ENCODE assay signal across 9 cellular contexts in genomic region chr13:99085846-99086148, GRCh38.
A peak's percentile ranks its signal among the peaks of the same experiment; 100 is the strongest.
DNase-seq lines count a peak whose midpoint lies in the region; ATAC-seq and TF ChIP-seq lines count a peak whose summit lies in the region.
"Had no signal": no experiment of that assay in that cellular context is flagged by ENCODE, and none has a peak within 500 bp of the region (broad histone marks: within the 10 kb centered on the region; RNA-seq: fewer than 3 reads in every experiment).

No MANE protein-coding gene starts in this region.

- intact Hi-C loops in dendritic cell treated with granulocyte-macrophage colony-stimulating factor and Interleukin-4, amounts not matched to agents 40 ng/mL and 50 ng/mL, for 4 days (cut with micrococcal nuclease) = no loop called here

- DNase-seq in AG10803 (ENCODE audit: low read depth) = no peak
- DNase-seq in natural killer cell treated with Interleukin-12 subunit alpha and Interleukin-12 subunit beta and Interleukin-15 and Interleukin-18, amount 100 ng/mL, for 72 hours (ENCODE audit: low spot score) = no peak
- DNase-seq in stimulated activated CD4-positive, alpha-beta T cell treated with anti-CD3 and anti-CD28 coated beads, Interleukin-4, amount 100 ng/mL, for 4 hours = no peak
- DNase-seq in foreskin keratinocyte = no peak
- DNase-seq in left lobe of liver (ENCODE audit: low spot score) = no peak
- DNase-seq: NCI-H2107 had no signal

- no peaks in the 10 kb centered on the region for H3K27me3 ChIP-seq in KMS-11 (ENCODE audit: insufficient read depth, low read depth)
- H3K27me3 ChIP-seq in foreskin keratinocyte = no peaks in the 10 kb centered on the region

- no peaks in the 10 kb centered on the region for H3K36me3 Mint-ChIP-seq in dendritic cell treated with granulocyte-macrophage colony-stimulating factor and Interleukin-4, amounts not matched to agents 40 ng/mL and 50 ng/mL, for 4 days (ENCODE audit: low read depth)
- H3K36me3 Mint-ChIP-seq in natural killer cell treated with Interleukin-12 subunit alpha and Interleukin-12 subunit beta and Interleukin-15 and Interleukin-18, amount 100 ng/mL, for 72 hours = no peaks in the 10 kb centered on the region

- ATAC-seq in natural killer cell treated with Interleukin-12 subunit alpha and Interleukin-12 subunit beta and Interleukin-15 and Interleukin-18, amount 100 ng/mL, for 72 hours = no peak
- no peak for ATAC-seq in foreskin keratinocyte
- ATAC-seq in left lobe of liver = no peak
- no peak for ATAC-seq in HG03378 (IDR thresholded peaks at IDR 0.05; ENCODE audit: unreplicated experiment)

- no peaks in the 10 kb centered on the region for H3K79me2 ChIP-seq in KMS-11 (ENCODE audit: insufficient read depth, low read depth)

- H3K36me3 ChIP-seq in KMS-11 (ENCODE audit: insufficient read depth) = no peaks in the 10 kb centered on the region

- H3K4me1 ChIP-seq in KMS-11 (ENCODE audit: low read depth, poor library complexity, severe bottlenecking) = peaks cover 5% of the 10 kb centered on the region
- no peaks in the 10 kb centered on the region for H3K4me1 ChIP-seq in foreskin keratinocyte

- H2AFZ ChIP-seq in KMS-11 (ENCODE audit: low read depth) = peak overlapping the region; percentile 41; the same call in 1 of the 2 replicates

- H3K4me3 ChIP-seq in AG10803 (ENCODE audit: low read length) = peak overlapping the region; percentile 57
- H3K4me3 ChIP-seq in KMS-11 (IDR thresholded peaks at IDR 0.05; ENCODE audit: insufficient read depth, low read depth, low read length) = no peak overlapping the region

- H3K4me3 Mint-ChIP-seq in dendritic cell treated with granulocyte-macrophage colony-stimulating factor and Interleukin-4, amounts not matched to agents 40 ng/mL and 50 ng/mL, for 4 days = peak overlapping the region; percentile 51
- H3K4me3 Mint-ChIP-seq in natural killer cell treated with Interleukin-12 subunit alpha and Interleukin-12 subunit beta and Interleukin-15 and Interleukin-18, amount 100 ng/mL, for 72 hours = peak overlapping the region; percentile 67

- H3K9ac ChIP-seq in KMS-11 = peak overlapping the region; percentile 32; the same call in 1 of the 2 replicates

- H3K27ac Mint-ChIP-seq in dendritic cell treated with granulocyte-macrophage colony-stimulating factor and Interleukin-4, amounts not matched to agents 40 ng/mL and 50 ng/mL, for 4 days = no peak overlapping the region
- no peak overlapping the region for H3K27ac Mint-ChIP-seq in natural killer cell treated with Interleukin-12 subunit alpha and Interleukin-12 subunit beta and Interleukin-15 and Interleukin-18, amount 100 ng/mL, for 72 hours

- peaks cover 81% of the 10 kb centered on the region for H3K27me3 Mint-ChIP-seq in dendritic cell treated with granulocyte-macrophage colony-stimulating factor and Interleukin-4, amounts not matched to agents 40 ng/mL and 50 ng/mL, for 4 days
- H3K27me3 Mint-ChIP-seq in natural killer cell treated with Interleukin-12 subunit alpha and Interleukin-12 subunit beta and Interleukin-15 and Interleukin-18, amount 100 ng/mL, for 72 hours = no peaks in the 10 kb centered on the region

- no peak for TF ChIP-seq CTCF in AG10803 (conservative IDR thresholded peaks at IDR 0.05; ENCODE audit: low read length)
- no peak for TF ChIP-seq CTCF in KMS-11 (conservative IDR thresholded peaks at IDR 0.05; ENCODE audit: low read depth, low read length)
- TF ChIP-seq CTCF in foreskin keratinocyte (conservative IDR thresholded peaks at IDR 0.05) = no peak

- H3K27ac ChIP-seq in KMS-11 = no peak overlapping the region
- no peak overlapping the region for H3K27ac ChIP-seq in foreskin keratinocyte

- H3K4me1 Mint-ChIP-seq in dendritic cell treated with granulocyte-macrophage colony-stimulating factor and Interleukin-4, amounts not matched to agents 40 ng/mL and 50 ng/mL, for 4 days (ENCODE audit: low read depth) = peaks cover 11% of the 10 kb centered on the region
- peaks cover 25 to 26% of the 10 kb centered on the region in 2 donors for H3K4me1 Mint-ChIP-seq in natural killer cell treated with Interleukin-12 subunit alpha and Interleukin-12 subunit beta and Interleukin-15 and Interleukin-18, amount 100 ng/mL, for 72 hours (ENCODE audit: low read depth in 2 of 2)

- H4K20me1 ChIP-seq in KMS-11 (ENCODE audit: insufficient read depth) = no peaks in the 10 kb centered on the region

- 0 out of 2 replicates have a peak overlapping the region, but pooled peaks have one; percentile 21 for H3K4me2 ChIP-seq in KMS-11

- no peaks in the 10 kb centered on the region for H3K9me3 Mint-ChIP-seq in dendritic cell treated with granulocyte-macrophage colony-stimulating factor and Interleukin-4, amounts not matched to agents 40 ng/mL and 50 ng/mL, for 4 days
- no peaks in the 10 kb centered on the region for H3K9me3 Mint-ChIP-seq in natural killer cell treated with Interleukin-12 subunit alpha and Interleukin-12 subunit beta and Interleukin-15 and Interleukin-18, amount 100 ng/mL, for 72 hours
